13 cellular contexts compared by ENCODE assay signal in genomic region chr2:37588316-37588777, GRCh38.
DNase-seq lines count a peak whose midpoint lies in the region; ATAC-seq and TF ChIP-seq lines count a peak whose summit lies in the region.
"Had no signal": no experiment of that assay in that cellular context is flagged by ENCODE, and none has a peak within 500 bp of the region (broad histone marks: within the 10 kb centered on the region; RNA-seq: fewer than 3 reads in every experiment).

No MANE protein-coding gene starts in this region.

- no peaks in the 10 kb centered on the region for H3K27me3 Mint-ChIP-seq in Calu3 (ENCODE audit: unreplicated experiment)
- H3K27me3 Mint-ChIP-seq in activated CD4-positive, alpha-beta memory T cell treated with anti-CD3 and anti-CD28 coated beads for 36 hours, result no peaks in the 10 kb centered on the region

- H3K4me3 Mint-ChIP-seq in Calu3 (ENCODE audit: low read depth, unreplicated experiment), result peak overlapping the region; percentile 58
- no peak overlapping the region for H3K4me3 Mint-ChIP-seq in activated CD4-positive, alpha-beta memory T cell treated with anti-CD3 and anti-CD28 coated beads for 36 hours
- H3K4me3 Mint-ChIP-seq: stimulated activated naive B cell treated with anti-CD40 and anti-IgM and Interleukin-4, amounts not matched to agents 10 μg/mL and 1 μg/mL and 100 μg/mL, for 72 hours had no signal

- no peak for TF ChIP-seq POLR2A in spleen (IDR thresholded peaks at IDR 0.05)
- TF ChIP-seq POLR2A in erythroblast (IDR thresholded peaks at IDR 0.05; ENCODE audit: low read length), result no peak

- H3K4me1 Mint-ChIP-seq in Calu3 (ENCODE audit: low read depth, unreplicated experiment), result peaks cover 78% of the 10 kb centered on the region
- peaks cover 79% of the 10 kb centered on the region for H3K4me1 Mint-ChIP-seq in activated CD4-positive, alpha-beta memory T cell treated with anti-CD3 and anti-CD28 coated beads for 36 hours (ENCODE audit: low read depth)

- H3K9me3 ChIP-seq in mucosa of descending colon, result no peaks in the 10 kb centered on the region
- peaks cover 0 to 3% (median under 1%) of the 10 kb centered on the region in 8 donors for H3K9me3 ChIP-seq in spleen
- H3K9me3 ChIP-seq: colonic mucosa had no signal

- WGBS in spleen, 5 donors, result 87 to 93% (median 93%) methylated on average over 6 of the region's 6 CpGs

- TF ChIP-seq CTCF in Calu3 (IDR thresholded peaks at IDR 0.05; ENCODE audit: unreplicated experiment) (no peak), mucosa of descending colon (IDR thresholded peaks at IDR 0.05) (no peak), spleen (IDR thresholded peaks at IDR 0.05 in 8 of 11, conservative IDR thresholded peaks at IDR 0.05 in 3 of 11) (no peak)

- DNase-seq in Calu3 (peak; percentile 52), HT1080 (ENCODE audit: low read depth) (peak; percentile 50), mucosa of descending colon (no peak), ureter (ENCODE audit: low spot score) (no peak), NCI-H1417 treated with DMSO at 0.1 percent for 48 hours (lab: John Stamatoyannopoulos, UW) (no peak), spleen (no peak), erythroblast (lab: John Stamatoyannopoulos, UW) (no peak)
- no peak for DNase-seq in activated CD4-positive, alpha-beta memory T cell treated with anti-CD3 and anti-CD28 coated beads for 36 hours
- DNase-seq: colonic mucosa; DMS79; heart right ventricle; NCI-H2029 treated with DMSO at 0.1 percent for 48 hours; stimulated activated naive B cell treated with anti-CD40 and anti-IgM and Interleukin-4, amounts not matched to agents 10 μg/mL and 1 μg/mL and 100 μg/mL, for 72 hours had no signal

- intact Hi-C loops in Calu3 (cut with micrococcal nuclease; ENCODE audit: unreplicated experiment) (loop anchor here (2.0 to 10.0 kb wide), 2 partner anchors 82 to 174 kb away; partner anchors contain the start of gene CDC42EP3), mucosa of descending colon (cut with DNase I, micrococcal nuclease) (no loop called here), spleen (cut with DNase I; ENCODE audit: low total_unique reads) (no loop called here)
- intact Hi-C loops in activated CD4-positive, alpha-beta memory T cell treated with anti-CD3 and anti-CD28 coated beads for 36 hours (cut with micrococcal nuclease), result loop anchor here (5.0 kb wide), 2 partner anchors 84 to 244 kb away; partner anchors contain the start of gene CDC42EP3

- POLR2A ChIA-PET in activated CD4-positive, alpha-beta memory T cell treated with anti-CD3 and anti-CD28 coated beads for 36 hours (lab: Charles Lee), result interaction anchor here (0.6 to 1.3 kb wide), 4 partner anchors 11 to 180 kb away, joined by 3 to 6 read pairs (median 3); no protein-coding TSS in a partner anchor

- CTCF ChIA-PET in Calu3 (lab: Charles Lee), result interaction anchor here (0.6 kb wide), 1 partner anchor 171 kb away, joined by 3 read pairs; no protein-coding TSS in a partner anchor
- CTCF ChIA-PET in activated CD4-positive, alpha-beta memory T cell treated with anti-CD3 and anti-CD28 coated beads for 36 hours (lab: Charles Lee), result no interaction called here

- H3K27ac Mint-ChIP-seq in Calu3 (ENCODE audit: unreplicated experiment), result peak overlapping the region; percentile 81
- H3K27ac Mint-ChIP-seq in activated CD4-positive, alpha-beta memory T cell treated with anti-CD3 and anti-CD28 coated beads for 36 hours, result peak overlapping the region; percentile 92
- H3K27ac Mint-ChIP-seq: stimulated activated naive B cell treated with anti-CD40 and anti-IgM and Interleukin-4, amounts not matched to agents 10 μg/mL and 1 μg/mL and 100 μg/mL, for 72 hours had no signal

- BruUV-seq in Calu3 (replicated peaks; lab: Mats Ljungman, UMichigan), result no TSS peak

- peak overlapping the region in 2 of 8 donors; percentile 54 to 56 for H3K27ac ChIP-seq in spleen
- H3K27ac ChIP-seq: colonic mucosa, heart right ventricle had no signal

- H3K4me1 ChIP-seq in mucosa of descending colon (ENCODE audit: low read depth), result peaks cover 31% of the 10 kb centered on the region
- peaks cover 18 to 71% (median 45%) of the 10 kb centered on the region in 6 donors for H3K4me1 ChIP-seq in spleen

- H3K36me3 ChIP-seq in mucosa of descending colon (ENCODE audit: low read depth), result no peaks in the 10 kb centered on the region
- no peaks in the 10 kb centered on the region for H3K36me3 ChIP-seq in spleen
- H3K36me3 ChIP-seq: colonic mucosa, heart right ventricle had no signal

- H3K4me3 ChIP-seq in mucosa of descending colon (no peak overlapping the region), spleen (no peak overlapping the region)
- H3K4me3 ChIP-seq: colonic mucosa, heart right ventricle had no signal

- no peaks in the 10 kb centered on the region for H3K9me3 Mint-ChIP-seq in Calu3 (ENCODE audit: low read depth, unreplicated experiment)
- H3K9me3 Mint-ChIP-seq in activated CD4-positive, alpha-beta memory T cell treated with anti-CD3 and anti-CD28 coated beads for 36 hours, result no peaks in the 10 kb centered on the region
- H3K9me3 Mint-ChIP-seq: stimulated activated naive B cell treated with anti-CD40 and anti-IgM and Interleukin-4, amounts not matched to agents 10 μg/mL and 1 μg/mL and 100 μg/mL, for 72 hours had no signal

- peak; percentile 24 for ATAC-seq in mucosa of descending colon
- ATAC-seq: stimulated activated naive B cell treated with anti-CD40 and anti-IgM and Interleukin-4, amounts not matched to agents 10 μg/mL and 1 μg/mL and 100 μg/mL, for 72 hours had no signal

- peaks cover 7% of the 10 kb centered on the region for H3K36me3 Mint-ChIP-seq in Calu3 (ENCODE audit: insufficient read depth, unreplicated experiment)
- H3K36me3 Mint-ChIP-seq in activated CD4-positive, alpha-beta memory T cell treated with anti-CD3 and anti-CD28 coated beads for 36 hours, result no peaks in the 10 kb centered on the region
- H3K36me3 Mint-ChIP-seq: stimulated activated naive B cell treated with anti-CD40 and anti-IgM and Interleukin-4, amounts not matched to agents 10 μg/mL and 1 μg/mL and 100 μg/mL, for 72 hours had no signal

- H3K27me3 ChIP-seq in spleen (replicated peaks in 1 of 7), result no peaks in the 10 kb centered on the region
- H3K27me3 ChIP-seq: colonic mucosa, heart right ventricle had no signal

Comparison
In these comparisons a context has a peak if more than half of its experiments do, and no peak if none do; other contexts are left out.
1. DNase-seq: peak in Calu3 (single experiment) and HT1080 (single experiment); none in activated CD4-positive, alpha-beta memory T cell treated with anti-CD3 and anti-CD28 coated beads for 36 hours (single experiment), mucosa of descending colon (0 of 3), ureter (single experiment), NCI-H1417 treated with DMSO at 0.1 percent for 48 hours (single experiment), spleen (single experiment) and erythroblast (0 of 2).
2. intact Hi-C loops: an anchor here in Calu3 (2.0 to 10.0 kb wide) and activated CD4-positive, alpha-beta memory T cell treated with anti-CD3 and anti-CD28 coated beads for 36 hours (5.0 kb wide); none called in mucosa of descending colon and spleen.